In the genomic region with DNA sequence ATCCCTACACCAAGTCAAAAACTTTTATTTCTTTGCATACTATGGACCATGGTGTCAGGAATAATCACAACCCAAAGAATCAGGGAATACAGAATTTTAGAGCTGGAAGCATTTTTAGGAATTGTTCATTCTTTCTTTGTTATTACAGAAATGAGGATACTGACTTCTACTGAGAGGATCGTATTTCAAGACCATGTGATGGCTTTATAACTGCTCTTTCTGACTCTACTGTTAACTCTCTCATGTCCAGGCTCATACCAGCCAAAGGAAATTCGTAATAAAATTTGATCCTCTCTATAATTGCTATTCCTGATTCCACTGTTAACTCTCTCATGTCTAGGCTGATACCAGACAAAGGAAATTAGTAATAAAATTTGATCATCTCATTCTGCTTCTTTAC, we compare ENCODE assay signal across 3 cellular contexts.
TF ChIP-seq lines count a peak whose summit lies in the region.

No MANE protein-coding gene starts in this region.

TF ChIP-seq in SK-N-SH, 30 proteins besides CTCF, POLR2A, EP300 and RAD21 (continued from another document):
- TF ChIP-seq, protein P1, sequence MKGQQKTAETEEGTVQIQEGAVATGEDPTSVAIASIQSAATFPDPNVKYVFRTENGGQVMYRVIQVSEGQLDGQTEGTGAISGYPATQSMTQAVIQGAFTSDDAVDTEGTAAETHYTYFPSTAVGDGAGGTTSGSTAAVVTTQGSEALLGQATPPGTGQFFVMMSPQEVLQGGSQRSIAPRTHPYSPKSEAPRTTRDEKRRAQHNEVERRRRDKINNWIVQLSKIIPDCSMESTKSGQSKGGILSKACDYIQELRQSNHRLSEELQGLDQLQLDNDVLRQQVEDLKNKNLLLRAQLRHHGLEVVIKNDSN (IDR thresholded peaks at IDR 0.05; ENCODE audit: borderline replicate concordance, low read depth): peak; percentile 55; the same call in 1 of the 2 replicates
- TF ChIP-seq TAF1 (IDR thresholded peaks at IDR 0.05; ENCODE audit: borderline replicate concordance, low read depth, low read length): no peak
- TF ChIP-seq TCF12 (IDR thresholded peaks at IDR 0.05): no peak
- TF ChIP-seq FOSL2 (IDR thresholded peaks at IDR 0.05; ENCODE audit: borderline replicate concordance, low read depth): no peak
- TF ChIP-seq, protein P2, sequence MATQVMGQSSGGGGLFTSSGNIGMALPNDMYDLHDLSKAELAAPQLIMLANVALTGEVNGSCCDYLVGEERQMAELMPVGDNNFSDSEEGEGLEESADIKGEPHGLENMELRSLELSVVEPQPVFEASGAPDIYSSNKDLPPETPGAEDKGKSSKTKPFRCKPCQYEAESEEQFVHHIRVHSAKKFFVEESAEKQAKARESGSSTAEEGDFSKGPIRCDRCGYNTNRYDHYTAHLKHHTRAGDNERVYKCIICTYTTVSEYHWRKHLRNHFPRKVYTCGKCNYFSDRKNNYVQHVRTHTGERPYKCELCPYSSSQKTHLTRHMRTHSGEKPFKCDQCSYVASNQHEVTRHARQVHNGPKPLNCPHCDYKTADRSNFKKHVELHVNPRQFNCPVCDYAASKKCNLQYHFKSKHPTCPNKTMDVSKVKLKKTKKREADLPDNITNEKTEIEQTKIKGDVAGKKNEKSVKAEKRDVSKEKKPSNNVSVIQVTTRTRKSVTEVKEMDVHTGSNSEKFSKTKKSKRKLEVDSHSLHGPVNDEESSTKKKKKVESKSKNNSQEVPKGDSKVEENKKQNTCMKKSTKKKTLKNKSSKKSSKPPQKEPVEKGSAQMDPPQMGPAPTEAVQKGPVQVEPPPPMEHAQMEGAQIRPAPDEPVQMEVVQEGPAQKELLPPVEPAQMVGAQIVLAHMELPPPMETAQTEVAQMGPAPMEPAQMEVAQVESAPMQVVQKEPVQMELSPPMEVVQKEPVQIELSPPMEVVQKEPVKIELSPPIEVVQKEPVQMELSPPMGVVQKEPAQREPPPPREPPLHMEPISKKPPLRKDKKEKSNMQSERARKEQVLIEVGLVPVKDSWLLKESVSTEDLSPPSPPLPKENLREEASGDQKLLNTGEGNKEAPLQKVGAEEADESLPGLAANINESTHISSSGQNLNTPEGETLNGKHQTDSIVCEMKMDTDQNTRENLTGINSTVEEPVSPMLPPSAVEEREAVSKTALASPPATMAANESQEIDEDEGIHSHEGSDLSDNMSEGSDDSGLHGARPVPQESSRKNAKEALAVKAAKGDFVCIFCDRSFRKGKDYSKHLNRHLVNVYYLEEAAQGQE (IDR thresholded peaks at IDR 0.05; ENCODE audit: low read depth, low read length): no peak

TF ChIP-seq in SK-N-SH treated with all-trans-retinoic acid at 6 μM for 48 hours, 23 proteins besides CTCF, POLR2A, EP300 and RAD21 (continued from another document):
- TF ChIP-seq TSHZ2 (CRISPR knock-in tag; IDR thresholded peaks at IDR 0.05) (no peak), ZNF8 (CRISPR knock-in tag; IDR thresholded peaks at IDR 0.05) (no peak), SNAI2 (CRISPR knock-in tag; IDR thresholded peaks at IDR 0.05) (no peak), ZNF565 (CRISPR knock-in tag; conservative IDR thresholded peaks at IDR 0.05; ENCODE audit: low read depth) (no peak)
- TF ChIP-seq, protein P3, sequence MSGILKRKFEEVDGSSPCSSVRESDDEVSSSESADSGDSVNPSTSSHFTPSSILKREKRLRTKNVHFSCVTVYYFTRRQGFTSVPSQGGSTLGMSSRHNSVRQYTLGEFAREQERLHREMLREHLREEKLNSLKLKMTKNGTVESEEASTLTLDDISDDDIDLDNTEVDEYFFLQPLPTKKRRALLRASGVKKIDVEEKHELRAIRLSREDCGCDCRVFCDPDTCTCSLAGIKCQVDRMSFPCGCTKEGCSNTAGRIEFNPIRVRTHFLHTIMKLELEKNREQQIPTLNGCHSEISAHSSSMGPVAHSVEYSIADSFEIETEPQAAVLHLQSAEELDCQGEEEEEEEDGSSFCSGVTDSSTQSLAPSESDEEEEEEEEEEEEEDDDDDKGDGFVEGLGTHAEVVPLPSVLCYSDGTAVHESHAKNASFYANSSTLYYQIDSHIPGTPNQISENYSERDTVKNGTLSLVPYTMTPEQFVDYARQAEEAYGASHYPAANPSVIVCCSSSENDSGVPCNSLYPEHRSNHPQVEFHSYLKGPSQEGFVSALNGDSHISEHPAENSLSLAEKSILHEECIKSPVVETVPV (CRISPR knock-in tag; IDR thresholded peaks at IDR 0.05): no peak

TF ChIP-seq in IMR-90, 13 proteins besides CTCF, POLR2A, EP300 and RAD21 (continued from another document):
- 0 out of 2 replicates have a peak, but pooled peaks have one; percentile 21 for TF ChIP-seq USF2 (IDR thresholded peaks at IDR 0.05; ENCODE audit: low read depth, low read length)
